23 cellular contexts compared by ENCODE assay signal in genomic region chr10:17710181-17710580, GRCh38. TPM values are rescaled to one million over a fixed set of nuclear protein-coding genes. Genes with fewer than 3 reads are reported as not detected.
DNase-seq lines count a peak whose midpoint lies in the region; ATAC-seq, FAIRE-seq and TF ChIP-seq lines count a peak whose summit lies in the region.
"Had no signal": no experiment of that assay in that cellular context is flagged by ENCODE, and none has a peak within 500 bp of the region (broad histone marks: within the 10 kb centered on the region; RNA-seq: fewer than 3 reads in every experiment).

No MANE protein-coding gene starts in this region.

- ATAC-seq in CD4-positive, CD25-positive, alpha-beta regulatory T cell (ENCODE audit: low read depth in 2 of 2): no peak
- peak in 1 of 2 donors; percentile 77 for ATAC-seq in gastrocnemius medialis
- ATAC-seq: CD8-positive, alpha-beta T cell; Panc1 had no signal

- H3K36me3 Mint-ChIP-seq in CD4-positive, CD25-positive, alpha-beta regulatory T cell: peaks cover 54% of the 10 kb centered on the region

- no peaks in the 10 kb centered on the region for H3K79me2 ChIP-seq in keratinocyte (ENCODE audit: control insufficient read depth, insufficient read depth, low read length)
- H3K79me2 ChIP-seq in smooth muscle cell (ENCODE audit: low read depth): no peaks in the 10 kb centered on the region

- peak; percentile 17 for FAIRE-seq in keratinocyte (lab: Jason Lieb, UNC)
- FAIRE-seq: GM12891 had no signal

- TF ChIP-seq CTCF in HEK293 (tag by site-specific recombination; IDR thresholded peaks at IDR 0.05) (no peak), keratinocyte (optimal IDR thresholded peaks at IDR 0.05 in 1 of 3, IDR thresholded peaks at IDR 0.05 in 1 of 3, conservative IDR thresholded peaks at IDR 0.05 in 1 of 3; ENCODE audit: extremely low read depth in 1 of 3, insufficient read depth in 2 of 3, low read length in 3 of 3) (no peak), gastrocnemius medialis (IDR thresholded peaks at IDR 0.05 in 4 of 5, conservative IDR thresholded peaks at IDR 0.05 in 1 of 5) (no peak), smooth muscle cell (IDR thresholded peaks at IDR 0.05; ENCODE audit: borderline replicate concordance, insufficient read depth, poor library complexity, severe bottlenecking) (no peak)

- no peaks in the 10 kb centered on the region for H3K9me1 ChIP-seq in keratinocyte (ENCODE audit: control insufficient read depth, extremely low read depth, insufficient read depth, low read length)

- H3K27me3 Mint-ChIP-seq in CD4-positive, CD25-positive, alpha-beta regulatory T cell: no peaks in the 10 kb centered on the region

- intact Hi-C loops in gastrocnemius medialis (cut with DNase I; ENCODE audit: low total_unique reads): no loop called here

- WGBS in smooth muscle cell (ENCODE audit: low lambda C conversion rate): 92% methylated on average over 4 of the region's 4 CpGs

- H3K4me2 ChIP-seq in keratinocyte (ENCODE audit: control insufficient read depth, extremely low read depth, insufficient read depth, low read depth, low read length): no peak overlapping the region
- H3K4me2 ChIP-seq in smooth muscle cell: no peak overlapping the region
- H3K4me2 ChIP-seq: BLaER1 treated with 17β-estradiol and CSF1 and Interleukin-3, amounts not matched to agents 10 nM and 100 nM; KMS-11 had no signal

- H3K36me3 ChIP-seq in CD4-positive, CD25-positive, alpha-beta regulatory T cell (ENCODE audit: control insufficient read depth, insufficient read depth, low read length): peaks cover 95% of the 10 kb centered on the region
- H3K36me3 ChIP-seq in HEK293 (ENCODE audit: control insufficient read depth in 2 of 2, insufficient read depth in 1 of 2, low read length in 2 of 2) (peaks cover 16 to 65% of the 10 kb centered on the region in 2 experiments), keratinocyte (ENCODE audit: control insufficient read depth in 2 of 2, extremely low read depth in 1 of 2, insufficient read depth in 2 of 2, low read length in 2 of 2) (peaks cover 16 to 22% of the 10 kb centered on the region in 2 experiments), gastrocnemius medialis (peaks cover 5 to 93% of the 10 kb centered on the region in 2 donors), smooth muscle cell (ENCODE audit: low read depth) (peaks cover 9% of the 10 kb centered on the region)

- POLR2A ChIA-PET in HEK293 (lab: Yijun Ruan, JAX): no interaction called here

- H4K20me1 ChIP-seq in keratinocyte (ENCODE audit: control insufficient read depth, extremely low read depth, insufficient read depth, low read length) (no peaks in the 10 kb centered on the region), smooth muscle cell (ENCODE audit: low read depth) (peaks cover 11% of the 10 kb centered on the region)
- H4K20me1 ChIP-seq: BLaER1 treated with 17β-estradiol and CSF1 and Interleukin-3, amounts not matched to agents 10 nM and 100 nM had no signal

- H3K27ac ChIP-seq in CD4-positive, CD25-positive, alpha-beta regulatory T cell (ENCODE audit: insufficient read depth, low read length, poor library complexity, severe bottlenecking): no peak overlapping the region
- H3K27ac ChIP-seq in HEK293 (ENCODE audit: extremely low read depth, low read depth, low read length) (no peak overlapping the region), keratinocyte (ENCODE audit: control insufficient read depth, insufficient read depth, low read length) (no peak overlapping the region), gastrocnemius medialis (peak overlapping the region in 2 of 4 donors; percentile 44 to 55), smooth muscle cell (ENCODE audit: low read depth) (no peak overlapping the region)
- H3K27ac ChIP-seq: BLaER1 treated with 17β-estradiol and CSF1 and Interleukin-3, amounts not matched to agents 10 nM and 100 nM; KMS-11; SJSA1 had no signal

- H3K27me3 ChIP-seq in CD4-positive, CD25-positive, alpha-beta regulatory T cell (ENCODE audit: control insufficient read depth, insufficient read depth, low read length): no peaks in the 10 kb centered on the region
- H3K27me3 ChIP-seq in keratinocyte (ENCODE audit: control insufficient read depth, extremely low read depth, insufficient read depth, low read length) (no peaks in the 10 kb centered on the region), gastrocnemius medialis (no peaks in the 10 kb centered on the region), smooth muscle cell (ENCODE audit: low read depth) (no peaks in the 10 kb centered on the region)
- H3K27me3 ChIP-seq: BLaER1 treated with 17β-estradiol and CSF1 and Interleukin-3, amounts not matched to agents 10 nM and 100 nM; SJSA1 had no signal

- CTCF ChIA-PET in HEK293 (lab: Yijun Ruan, JAX): no interaction called here

- H3K4me1 Mint-ChIP-seq in CD4-positive, CD25-positive, alpha-beta regulatory T cell: peaks cover 8 to 25% (median 20%) of the 10 kb centered on the region in 4 donors

- in situ Hi-C loops in gastrocnemius medialis (cut with MboI; ENCODE audit: low sequenced_read_pairs in 4 of 4): no loop called here

- no peaks in the 10 kb centered on the region for H3K4me1 ChIP-seq in CD4-positive, CD25-positive, alpha-beta regulatory T cell (ENCODE audit: control insufficient read depth, insufficient read depth, low read length, poor library complexity, severe bottlenecking)
- H3K4me1 ChIP-seq in HEK293 (ENCODE audit: control insufficient read depth, insufficient read depth, low read length) (no peaks in the 10 kb centered on the region), keratinocyte (ENCODE audit: control insufficient read depth, extremely low read depth, insufficient read depth, low read length) (no peaks in the 10 kb centered on the region), gastrocnemius medialis (peaks cover 0 to 3% of the 10 kb centered on the region in 2 donors), smooth muscle cell (ENCODE audit: low read depth) (no peaks in the 10 kb centered on the region)
- H3K4me1 ChIP-seq: SJSA1 had no signal

- no peak overlapping the region for H3K4me3 ChIP-seq in CD4-positive, CD25-positive, alpha-beta regulatory T cell (ENCODE audit: low read depth, low read length)
- no peak overlapping the region for H3K4me3 ChIP-seq in HEK293 (ENCODE audit: low read depth, low read length)
- H3K4me3 ChIP-seq in keratinocyte (ENCODE audit: control insufficient read depth in 2 of 3, extremely low read depth in 1 of 3, insufficient read depth in 2 of 3, low read depth in 1 of 3, low read length in 3 of 3): no peak overlapping the region
- H3K4me3 ChIP-seq in gastrocnemius medialis: no peak overlapping the region
- H3K4me3 ChIP-seq in smooth muscle cell: no peak overlapping the region
- H3K4me3 ChIP-seq: BLaER1 treated with 17β-estradiol and CSF1 and Interleukin-3, amounts not matched to agents 10 nM and 100 nM; SJSA1 had no signal

- no peaks in the 10 kb centered on the region for H3K9me3 Mint-ChIP-seq in CD4-positive, CD25-positive, alpha-beta regulatory T cell
- H3K9me3 Mint-ChIP-seq: CD8-positive, alpha-beta T cell had no signal

- no peaks in the 10 kb centered on the region for H3F3A ChIP-seq in smooth muscle cell (ENCODE audit: low read depth)

- H3K9ac ChIP-seq in keratinocyte (ENCODE audit: control insufficient read depth, extremely low read depth, insufficient read depth, low read length) (no peak overlapping the region), smooth muscle cell (ENCODE audit: low read depth) (no peak overlapping the region)
- H3K9ac ChIP-seq: BLaER1 treated with 17β-estradiol and CSF1 and Interleukin-3, amounts not matched to agents 10 nM and 100 nM; KMS-11 had no signal

- H3K9me3 ChIP-seq in CD4-positive, CD25-positive, alpha-beta regulatory T cell (ENCODE audit: control insufficient read depth in 2 of 2, low read length in 2 of 2): no peaks in the 10 kb centered on the region
- H3K9me3 ChIP-seq in HEK293 (ENCODE audit: control insufficient read depth, insufficient read depth, low read depth, low read length) (no peaks in the 10 kb centered on the region), keratinocyte (ENCODE audit: control insufficient read depth, low read depth, low read length) (no peaks in the 10 kb centered on the region), gastrocnemius medialis (no peaks in the 10 kb centered on the region), smooth muscle cell (replicated peaks; ENCODE audit: low read depth) (no peaks in the 10 kb centered on the region)
- H3K9me3 ChIP-seq: BLaER1 treated with 17β-estradiol and CSF1 and Interleukin-3, amounts not matched to agents 10 nM and 100 nM; SJSA1 had no signal

- H2AFZ ChIP-seq in keratinocyte (ENCODE audit: control insufficient read depth, low read length) (no peak overlapping the region), smooth muscle cell (ENCODE audit: low read depth) (no peak overlapping the region)

- dilution Hi-C loops in keratinocyte (cut with MboI; ENCODE audit: extremely low pct_ligation_motif_present, low sequenced_read_pairs): no loop called here

- no peak for TF ChIP-seq POLR2A in gastrocnemius medialis (IDR thresholded peaks at IDR 0.05)

- peak overlapping the region in 2 of 4 donors; percentile 9 to 12 for H3K4me3 Mint-ChIP-seq in CD4-positive, CD25-positive, alpha-beta regulatory T cell
- H3K4me3 Mint-ChIP-seq: CD8-positive, alpha-beta T cell had no signal

- no peak for DNase-seq in CD4-positive, CD25-positive, alpha-beta regulatory T cell
- DNase-seq in keratinocyte (ENCODE audit: low read depth, low spot score) (no peak), gastrocnemius medialis (peak; percentile 12 to 61), AG20443 (ENCODE audit: low spot score) (no peak), NCI-H2081 (lab: John Stamatoyannopoulos, UW) (no peak), smooth muscle cell (lab: John Stamatoyannopoulos, UW; ENCODE audit: unreplicated experiment) (no peak)
- DNase-seq: ACHN; CD8-positive, alpha-beta T cell; DND-41; H7; IMR-90; NCI-H1105; NCI-H146; NCI-H2029; NCI-H345; NCI-H524; NCI-H774 had no signal

- peak overlapping the region in 2 of 3 donors; percentile 65 to 81 for H3K27ac Mint-ChIP-seq in CD4-positive, CD25-positive, alpha-beta regulatory T cell
- H3K27ac Mint-ChIP-seq: CD8-positive, alpha-beta T cell had no signal

TF ChIP-seq in HEK293, 187 proteins besides CTCF, POLR2A, EP300 and RAD21 (continues in another document):
- no peak for TF ChIP-seq ZNF354C (tag by site-specific recombination; IDR thresholded peaks at IDR 0.05; ENCODE audit: borderline replicate concordance, low read depth)

RNA-seq across cellular contexts. Expression of gene TMEM236, which starts 41.8 kb away (rescaled TPM):
- 0.10 TPM for total RNA-seq in CD4-positive, CD25-positive, alpha-beta regulatory T cell
- under 1 TPM in 2 of 4 donors, not detected in 2; 0.13 to 0.15 TPM for polyA plus RNA-seq in CD4-positive, CD25-positive, alpha-beta regulatory T cell
- polyA plus RNA-seq in keratinocyte (0.05 to 0.13 TPM (median 0.12 TPM) in 3 replicates), smooth muscle cell (not detected in 2 replicates)
- polyA plus RNA-seq in keratinocyte (2011; ENCODE audit: low read depth): 0.25 TPM
- 0.03 and 0.04 TPM in 2 replicates for polyA plus RNA-seq in keratinocyte (2011; cell fraction: cytosol; rRNA removed)
- 0.62 and 0.75 TPM in 2 replicates for polyA plus RNA-seq in keratinocyte (2011; cell fraction: nucleus; rRNA removed)
- 0.05 and 0.37 TPM in 2 replicates for polyA plus RNA-seq in keratinocyte (2012; ENCODE audit: low replicate concordance)
- polyA minus RNA-seq in keratinocyte: 0.16 to 0.43 TPM in 2 of 3 replicates, not detected in the other
- not detected for polyA minus RNA-seq in keratinocyte (2011; cell fraction: cytosol; rRNA and poly(A)+ RNA removed)
- polyA minus RNA-seq in keratinocyte (2011; cell fraction: nucleus; rRNA and poly(A)+ RNA removed): 0.32 and 1.2 TPM in 2 replicates
- total RNA-seq in gastrocnemius medialis (under 1 TPM; 0.27 to 0.98 (median 0.64) TPM), smooth muscle cell (0.09 and 0.18 TPM in 2 replicates)
- total RNA-seq: CD8-positive, alpha-beta T cell; IMR-90 had no signal
- polyA plus RNA-seq: IMR-90 had no signal

Comparison
In these comparisons a context has a peak if more than half of its experiments do, and no peak if none do; other contexts are left out.
1. DNase-seq: peak in gastrocnemius medialis (2 of 2); none in CD4-positive, CD25-positive, alpha-beta regulatory T cell (0 of 3), keratinocyte (single experiment), AG20443 (single experiment), NCI-H2081 (0 of 2) and smooth muscle cell (single experiment).